In genomic region chr20:3325864-3326263, GRCh38 we compare ENCODE assay signal across 21 cellular contexts.
"Had no signal": no experiment of that assay in that cellular context is flagged by ENCODE, and none has a peak within 500 bp of the region (broad histone marks: within the 10 kb centered on the region; RNA-seq: fewer than 3 reads in every experiment).

No MANE protein-coding gene starts in this region.

- H3K4me3 Mint-ChIP-seq: dendritic cell treated with granulocyte-macrophage colony-stimulating factor and Interleukin-4, amounts not matched to agents 40 ng/mL and 50 ng/mL, for 4 days; mesothelial cell of epicardium had no signal

- H3K9me3 Mint-ChIP-seq: dendritic cell treated with granulocyte-macrophage colony-stimulating factor and Interleukin-4, amounts not matched to agents 40 ng/mL and 50 ng/mL, for 4 days; mesothelial cell of epicardium had no signal

- H3K4me1 Mint-ChIP-seq: mesothelial cell of epicardium had no signal

- ATAC-seq: gastrocnemius medialis, left colon, left lobe of liver, mucosa of descending colon had no signal

- H3K9me3 ChIP-seq: colonic mucosa, esophagus squamous epithelium, gastrocnemius medialis, heart right ventricle, lower lobe of right lung, mucosa of descending colon had no signal

- DNase-seq: cerebellar nuclear complex; colonic mucosa; cortex of kidney; effector CD4-positive, alpha-beta T cell; effector memory CD4-positive, alpha-beta T cell; esophagus squamous epithelium; foreskin fibroblast; foreskin melanocyte; gastrocnemius medialis; glutamatergic neuron; head of caudate nucleus; heart right ventricle; hippocampal formation; left colon; left ventricle myocardium superior; lower lobe of right lung; mesenchymal stem cell; mucosa of descending colon had no signal

- H3K27ac Mint-ChIP-seq: dendritic cell treated with granulocyte-macrophage colony-stimulating factor and Interleukin-4, amounts not matched to agents 40 ng/mL and 50 ng/mL, for 4 days; mesothelial cell of epicardium had no signal

- H3K4me1 ChIP-seq: colonic mucosa, gastrocnemius medialis had no signal

- H3K4me3 ChIP-seq: colonic mucosa, esophagus squamous epithelium, gastrocnemius medialis, heart right ventricle, lower lobe of right lung, mucosa of descending colon had no signal

- H3K36me3 ChIP-seq: colonic mucosa had no signal

- H3K27me3 Mint-ChIP-seq: dendritic cell treated with granulocyte-macrophage colony-stimulating factor and Interleukin-4, amounts not matched to agents 40 ng/mL and 50 ng/mL, for 4 days had no signal

- H3K27ac ChIP-seq: colonic mucosa, lower lobe of right lung had no signal

- H3K27me3 ChIP-seq: colonic mucosa, esophagus squamous epithelium, gastrocnemius medialis, heart right ventricle had no signal
